In genomic region chr1:159204791-159205141, GRCh38 we compare ENCODE assay signal across 19 cellular contexts. TPM values are rescaled to one million over a fixed set of nuclear protein-coding genes. Genes with fewer than 3 reads are reported as not detected.
DNase-seq lines count a peak whose midpoint lies in the region; ATAC-seq and TF ChIP-seq lines count a peak whose summit lies in the region.
"Had no signal": no experiment of that assay in that cellular context is flagged by ENCODE, and none has a peak within 500 bp of the region (broad histone marks: within the 10 kb centered on the region; RNA-seq: fewer than 3 reads in every experiment).

Gene ACKR1 (plus strand): TSS chr1:159204875. CDS start chr1:159204960, 85 bp downstream.

- peaks cover 0 to 12% of the 10 kb centered on the region in 2 donors for H3K36me3 ChIP-seq in gastroesophageal sphincter

- H3K27me3 ChIP-seq in gastroesophageal sphincter: peaks cover 73% of the 10 kb centered on the region

- no peak within 1 kb of the TSS for H3K4me3 Mint-ChIP-seq in activated naive CD8-positive, alpha-beta T cell
- H3K4me3 Mint-ChIP-seq in activated naive CD8-positive, alpha-beta T cell treated with anti-CD3 and anti-CD28 coated beads for 36 hours: no peak within 1 kb of the TSS
- H3K4me3 Mint-ChIP-seq: activated CD4-positive, alpha-beta T cell treated with anti-CD3 and anti-CD28 coated beads, Interleukin-2, amount 10 ng/mL, durations not matched to agents 24 days and 14 days; activated T-cell treated with anti-CD3 and anti-CD28 coated beads, Interleukin-2, amount 50 U/mL, for 24 hours; immature natural killer cell; T-helper 1 cell treated with Interleukin-12 subunit alpha and Interleukin-12 subunit beta and Interleukin-4 antibody, amounts not matched to agents 30 μg/mL and 1 μg/mL, for 36 hours had no signal

- H3K36me3 Mint-ChIP-seq in activated naive CD8-positive, alpha-beta T cell: no peaks in the 10 kb centered on the region
- H3K36me3 Mint-ChIP-seq in activated naive CD8-positive, alpha-beta T cell treated with anti-CD3 and anti-CD28 coated beads for 36 hours: no peaks in the 10 kb centered on the region
- H3K36me3 Mint-ChIP-seq: immature natural killer cell had no signal

- TF ChIP-seq CTCF in gastroesophageal sphincter (IDR thresholded peaks at IDR 0.05): no peak

- peak within 1 kb of the TSS in 1 of 2 donors; percentile 45 for H3K4me3 ChIP-seq in gastroesophageal sphincter

- WGBS in gastroesophageal sphincter (ENCODE audit: low coverage in 1 of 2), 2 donors: 21 to 65% methylated on average over 2 to 4 of the region's 5 CpGs

- peak in 1 of 2 donors; percentile 17 for TF ChIP-seq POLR2A in gastroesophageal sphincter (IDR thresholded peaks at IDR 0.05)

- no peaks in the 10 kb centered on the region for H3K9me3 ChIP-seq in gastroesophageal sphincter

- intact Hi-C loops in posterior vena cava (cut with DNase I): no loop called here

- DNase-seq in activated naive CD8-positive, alpha-beta T cell treated with anti-CD3 and anti-CD28 coated beads for 36 hours: no peak
- DNase-seq in posterior vena cava (ENCODE audit: low spot score): no peak
- DNase-seq in ureter (ENCODE audit: low spot score): no peak
- no peak for DNase-seq in DMS153 (lab: John Stamatoyannopoulos, UW)
- DNase-seq in stimulated activated naive CD8-positive, alpha-beta T cell treated with anti-CD3 and anti-CD28 coated beads, Interleukin-15, Interleukin-2, amounts not matched to agents 100 U/mL and 50 U/mL, for 24 hours: no peak
- no peak for DNase-seq in superior temporal gyrus (ENCODE audit: extremely low spot score)
- DNase-seq: activated CD4-positive, alpha-beta T cell treated with anti-CD3 and anti-CD28 coated beads, Interleukin-2, amount 10 ng/mL, durations not matched to agents 24 days and 14 days; activated T-cell treated with anti-CD3 and anti-CD28 coated beads, Interleukin-2, amount 50 U/mL, for 24 hours; DND-41; foreskin fibroblast; immature natural killer cell; NCI-H1436; NCI-H446 treated with DMSO at 0.1 percent for 48 hours; posterior cingulate gyrus had no signal

- H3K27me3 Mint-ChIP-seq in activated naive CD8-positive, alpha-beta T cell: peaks cover 17% of the 10 kb centered on the region
- H3K27me3 Mint-ChIP-seq in activated naive CD8-positive, alpha-beta T cell treated with anti-CD3 and anti-CD28 coated beads for 36 hours: peaks cover 52% of the 10 kb centered on the region

- H3K27ac Mint-ChIP-seq in activated naive CD8-positive, alpha-beta T cell: peak within 1 kb of the TSS; percentile 34
- H3K27ac Mint-ChIP-seq in activated naive CD8-positive, alpha-beta T cell treated with anti-CD3 and anti-CD28 coated beads for 36 hours: no peak within 1 kb of the TSS
- H3K27ac Mint-ChIP-seq: activated CD4-positive, alpha-beta T cell treated with anti-CD3 and anti-CD28 coated beads, Interleukin-2, amount 10 ng/mL, durations not matched to agents 24 days and 14 days; activated T-cell treated with anti-CD3 and anti-CD28 coated beads, Interleukin-2, amount 50 U/mL, for 24 hours; immature natural killer cell; T-helper 1 cell treated with Interleukin-12 subunit alpha and Interleukin-12 subunit beta and Interleukin-4 antibody, amounts not matched to agents 30 μg/mL and 1 μg/mL, for 36 hours had no signal

- no peaks in the 10 kb centered on the region for H3K4me1 ChIP-seq in gastroesophageal sphincter

- ATAC-seq in gastroesophageal sphincter: peak; percentile 37
- ATAC-seq in stimulated activated naive CD8-positive, alpha-beta T cell treated with anti-CD3 and anti-CD28 coated beads, Interleukin-15, Interleukin-2, amounts not matched to agents 100 U/mL and 50 U/mL, for 24 hours: no peak

- TF ChIP-seq EP300 in gastroesophageal sphincter (IDR thresholded peaks at IDR 0.05): no peak

- H3K4me1 Mint-ChIP-seq in activated naive CD8-positive, alpha-beta T cell (ENCODE audit: low read depth): peaks cover 28% of the 10 kb centered on the region
- H3K4me1 Mint-ChIP-seq in activated naive CD8-positive, alpha-beta T cell treated with anti-CD3 and anti-CD28 coated beads for 36 hours: peaks cover 40% of the 10 kb centered on the region
- H3K4me1 Mint-ChIP-seq: activated CD4-positive, alpha-beta T cell treated with anti-CD3 and anti-CD28 coated beads, Interleukin-2, amount 10 ng/mL, durations not matched to agents 24 days and 14 days had no signal

- no peaks in the 10 kb centered on the region for H3K9me3 Mint-ChIP-seq in activated naive CD8-positive, alpha-beta T cell (ENCODE audit: low read depth)
- no peaks in the 10 kb centered on the region for H3K9me3 Mint-ChIP-seq in activated naive CD8-positive, alpha-beta T cell treated with anti-CD3 and anti-CD28 coated beads for 36 hours
- H3K9me3 Mint-ChIP-seq: activated CD4-positive, alpha-beta T cell treated with anti-CD3 and anti-CD28 coated beads, Interleukin-2, amount 10 ng/mL, durations not matched to agents 24 days and 14 days; activated T-cell treated with anti-CD3 and anti-CD28 coated beads, Interleukin-2, amount 50 U/mL, for 24 hours; immature natural killer cell; T-helper 1 cell treated with Interleukin-12 subunit alpha and Interleukin-12 subunit beta and Interleukin-4 antibody, amounts not matched to agents 30 μg/mL and 1 μg/mL, for 36 hours had no signal

- peak within 1 kb of the TSS in 3 of 4 donors; percentile 0 to 42 (median 32) for H3K27ac ChIP-seq in gastroesophageal sphincter
- H3K27ac ChIP-seq: 22Rv1, C4-2B had no signal

RNA-seq across cellular contexts. Expression of gene ACKR1, which starts in this region (rescaled TPM):
- not detected for total RNA-seq in activated naive CD8-positive, alpha-beta T cell treated with anti-CD3 and anti-CD28 coated beads for 36 hours
- total RNA-seq in gastroesophageal sphincter: 100 to 1,000 TPM in 2 of 4 donors, 10 to 100 TPM in 2; 27.9 to 180 (median 94.4) TPM
- total RNA-seq in posterior vena cava: 100 to 1,000 TPM; 110 TPM
- 164 TPM for total RNA-seq in ureter
- total RNA-seq: activated CD4-positive, alpha-beta T cell treated with anti-CD3 and anti-CD28 coated beads, Interleukin-2, amount 10 ng/mL, durations not matched to agents 24 days and 14 days had no signal

Comparison
In these comparisons a context has a peak if more than half of its experiments do, and no peak if none do; other contexts are left out.
1. RNA of gene ACKR1 (total RNA-seq): 164 TPM in ureter (single experiment), 27.9 to 180 TPM in gastroesophageal sphincter and 110 TPM in posterior vena cava; not detected in activated naive CD8-positive, alpha-beta T cell treated with anti-CD3 and anti-CD28 coated beads for 36 hours; every median in the first group is over 10 times any median in the second.